ENCODE assay signal across 10 cellular contexts in genomic region chr19:56112313-56112709, GRCh38. TPM values are rescaled to one million over a fixed set of nuclear protein-coding genes. Genes with fewer than 3 reads are reported as not detected.
DNase-seq lines count a peak whose midpoint lies in the region; ATAC-seq and TF ChIP-seq lines count a peak whose summit lies in the region.
"Had no signal": no experiment of that assay in that cellular context is flagged by ENCODE, and none has a peak within 500 bp of the region (broad histone marks: within the 10 kb centered on the region; RNA-seq: fewer than 3 reads in every experiment).

No MANE protein-coding gene starts in this region.

- peak overlapping the region; percentile 49 for H3K4me3 Mint-ChIP-seq in CD4-positive, alpha-beta T cell
- H3K4me3 Mint-ChIP-seq in activated T-helper 17 cell treated with anti-CD3 and anti-CD28 coated beads, Interleukin-2, amount 50 U/mL, for 72 hours = no peak overlapping the region
- H3K4me3 Mint-ChIP-seq in naive thymus-derived CD8-positive, alpha-beta T cell = peak overlapping the region in 8 of 10 donors; percentile 14 to 66 (median 38)
- no peak overlapping the region for H3K4me3 Mint-ChIP-seq in activated T-cell treated with anti-CD3 and anti-CD28 coated beads, Interleukin-2, amount 50 U/mL, for 4 hours

- in situ Hi-C loops in KBM-7 (cut with MboI; ENCODE audit: low pct_unique_long_range_greater_than_20kb, low sequenced_read_pairs) = no loop called here

- TF ChIP-seq CTCF in CD4-positive, alpha-beta T cell (IDR thresholded peaks at IDR 0.05) = no peak
- no peak for TF ChIP-seq CTCF in HEK293 (tag by site-specific recombination; IDR thresholded peaks at IDR 0.05)

- intact Hi-C loops in CD4-positive, alpha-beta T cell (cut with DNase I, micrococcal nuclease) = no loop called here

- H3K9me3 Mint-ChIP-seq in CD4-positive, alpha-beta T cell = no peaks in the 10 kb centered on the region
- no peaks in the 10 kb centered on the region for H3K9me3 Mint-ChIP-seq in activated T-helper 17 cell treated with anti-CD3 and anti-CD28 coated beads, Interleukin-2, amount 50 U/mL, for 72 hours
- H3K9me3 Mint-ChIP-seq in naive thymus-derived CD8-positive, alpha-beta T cell = no peaks in the 10 kb centered on the region
- no peaks in the 10 kb centered on the region for H3K9me3 Mint-ChIP-seq in activated T-cell treated with anti-CD3 and anti-CD28 coated beads, Interleukin-2, amount 50 U/mL, for 4 hours

- no peak overlapping the region for H3K27ac ChIP-seq in CD4-positive, alpha-beta T cell (ENCODE audit: low read depth, low read length)
- H3K27ac ChIP-seq in HEK293 (ENCODE audit: extremely low read depth, low read depth, low read length) = no peak overlapping the region
- H3K27ac ChIP-seq: brain microvascular endothelial cell had no signal

- CTCF ChIA-PET in CD4-positive, alpha-beta T cell (lab: Charles Lee) = no interaction called here
- CTCF ChIA-PET in HEK293 (lab: Yijun Ruan, JAX) = interaction anchor here (0.6 kb wide), 1 partner anchor 52 kb away, joined by 3 read pairs; no protein-coding TSS in a partner anchor

- no peaks in the 10 kb centered on the region for H3K9me3 ChIP-seq in CD4-positive, alpha-beta T cell (ENCODE audit: control insufficient read depth, low read length)
- no peaks in the 10 kb centered on the region for H3K9me3 ChIP-seq in HEK293 (ENCODE audit: control insufficient read depth, insufficient read depth, low read depth, low read length)

- POLR2A ChIA-PET in CD4-positive, alpha-beta T cell (lab: Charles Lee) = interaction anchor here (1.0 to 1.9 kb wide), 3 partner anchors 9 to 41 kb away, joined by 3 to 16 read pairs (median 8); partner anchors contain the start of genes ZNF444 and ZNF787
- POLR2A ChIA-PET in HEK293 (lab: Yijun Ruan, JAX) = no interaction called here
- POLR2A ChIA-PET in naive thymus-derived CD8-positive, alpha-beta T cell (lab: Charles Lee) = interaction anchor here (2.2 kb wide), 1 partner anchor 8 kb away, joined by 10 read pairs; the partner anchor contains the start of gene ZNF787

- no peak for DNase-seq in CD4-positive, alpha-beta T cell
- no peak for DNase-seq in naive thymus-derived CD8-positive, alpha-beta T cell
- no peak for DNase-seq in KBM-7
- DNase-seq in activated T-cell treated with anti-CD3 and anti-CD28 coated beads, Interleukin-2, amount 50 U/mL, for 4 hours = no peak
- DNase-seq in GM19238 (ENCODE audit: insufficient read length, low spot score) = no peak
- DNase-seq: brain microvascular endothelial cell, NCI-H1930 had no signal

- peaks cover 22% of the 10 kb centered on the region for H3K4me1 ChIP-seq in HEK293 (ENCODE audit: control insufficient read depth, insufficient read depth, low read length)

- no peaks in the 10 kb centered on the region for H3K27me3 Mint-ChIP-seq in CD4-positive, alpha-beta T cell
- no peaks in the 10 kb centered on the region for H3K27me3 Mint-ChIP-seq in activated T-helper 17 cell treated with anti-CD3 and anti-CD28 coated beads, Interleukin-2, amount 50 U/mL, for 72 hours
- H3K27me3 Mint-ChIP-seq in naive thymus-derived CD8-positive, alpha-beta T cell = no peaks in the 10 kb centered on the region
- H3K27me3 Mint-ChIP-seq in activated T-cell treated with anti-CD3 and anti-CD28 coated beads, Interleukin-2, amount 50 U/mL, for 4 hours (ENCODE audit: low read depth) = no peaks in the 10 kb centered on the region

- peaks cover 61% of the 10 kb centered on the region for H3K4me1 Mint-ChIP-seq in CD4-positive, alpha-beta T cell (ENCODE audit: low read depth)
- peaks cover 19% of the 10 kb centered on the region for H3K4me1 Mint-ChIP-seq in activated T-helper 17 cell treated with anti-CD3 and anti-CD28 coated beads, Interleukin-2, amount 50 U/mL, for 72 hours
- H3K4me1 Mint-ChIP-seq in naive thymus-derived CD8-positive, alpha-beta T cell = peaks cover 25 to 78% (median 63%) of the 10 kb centered on the region in 4 donors
- H3K4me1 Mint-ChIP-seq in activated T-cell treated with anti-CD3 and anti-CD28 coated beads, Interleukin-2, amount 50 U/mL, for 4 hours (ENCODE audit: low read depth) = peaks cover 45% of the 10 kb centered on the region

- H3K27ac Mint-ChIP-seq in CD4-positive, alpha-beta T cell = peak overlapping the region; percentile 91
- peak overlapping the region; percentile 24 for H3K27ac Mint-ChIP-seq in activated T-helper 17 cell treated with anti-CD3 and anti-CD28 coated beads, Interleukin-2, amount 50 U/mL, for 72 hours
- H3K27ac Mint-ChIP-seq in naive thymus-derived CD8-positive, alpha-beta T cell = peak overlapping the region; percentile 24 to 88 (median 74)

- peaks cover 0 to 10% of the 10 kb centered on the region in 2 experiments; a peak in 2 of 3 replicates for H3K36me3 ChIP-seq in HEK293 (ENCODE audit: control insufficient read depth in 2 of 2, insufficient read depth in 1 of 2, low read length in 2 of 2)

- ATAC-seq in CD4-positive, alpha-beta T cell (ENCODE audit: poor library complexity) = no peak
- ATAC-seq in activated T-helper 17 cell treated with anti-CD3 and anti-CD28 coated beads, Interleukin-2, amount 50 U/mL, for 72 hours (replicated peaks) = no peak
- ATAC-seq in naive thymus-derived CD8-positive, alpha-beta T cell = no peak
- ATAC-seq in HG02642 (IDR thresholded peaks at IDR 0.05; ENCODE audit: poor library complexity, unreplicated experiment) = no peak
- ATAC-seq in activated T-cell treated with anti-CD3 and anti-CD28 coated beads, Interleukin-2, amount 50 U/mL, for 4 hours = no peak

- no peaks in the 10 kb centered on the region for H3K27me3 ChIP-seq in CD4-positive, alpha-beta T cell (ENCODE audit: control insufficient read depth, insufficient read depth, low read length)
- H3K27me3 ChIP-seq: brain microvascular endothelial cell had no signal

- H3K36me3 Mint-ChIP-seq in CD4-positive, alpha-beta T cell (ENCODE audit: low read depth) = peaks cover 5% of the 10 kb centered on the region
- peaks cover 9% of the 10 kb centered on the region for H3K36me3 Mint-ChIP-seq in activated T-helper 17 cell treated with anti-CD3 and anti-CD28 coated beads, Interleukin-2, amount 50 U/mL, for 72 hours (ENCODE audit: low read depth)
- peaks cover 0 to 2% (median 0%) of the 10 kb centered on the region in 3 donors for H3K36me3 Mint-ChIP-seq in naive thymus-derived CD8-positive, alpha-beta T cell
- H3K36me3 Mint-ChIP-seq in activated T-cell treated with anti-CD3 and anti-CD28 coated beads, Interleukin-2, amount 50 U/mL, for 4 hours (ENCODE audit: insufficient read depth) = no peaks in the 10 kb centered on the region

- no peak overlapping the region for H3K4me3 ChIP-seq in HEK293 (ENCODE audit: low read depth, low read length)

TF ChIP-seq in HEK293, 187 proteins besides CTCF, POLR2A, EP300 and RAD21 (continues in another document):
- TF ChIP-seq ZBTB48 (tag by site-specific recombination; IDR thresholded peaks at IDR 0.05) = no peak
- no peak for TF ChIP-seq ZNF394 (tag by site-specific recombination; IDR thresholded peaks at IDR 0.05; ENCODE audit: borderline replicate concordance)
- 0 out of 2 replicates have a peak, but pooled peaks have one; percentile 31 for TF ChIP-seq SP7 (tag by site-specific recombination; IDR thresholded peaks at IDR 0.05)
- TF ChIP-seq, protein P1, sequence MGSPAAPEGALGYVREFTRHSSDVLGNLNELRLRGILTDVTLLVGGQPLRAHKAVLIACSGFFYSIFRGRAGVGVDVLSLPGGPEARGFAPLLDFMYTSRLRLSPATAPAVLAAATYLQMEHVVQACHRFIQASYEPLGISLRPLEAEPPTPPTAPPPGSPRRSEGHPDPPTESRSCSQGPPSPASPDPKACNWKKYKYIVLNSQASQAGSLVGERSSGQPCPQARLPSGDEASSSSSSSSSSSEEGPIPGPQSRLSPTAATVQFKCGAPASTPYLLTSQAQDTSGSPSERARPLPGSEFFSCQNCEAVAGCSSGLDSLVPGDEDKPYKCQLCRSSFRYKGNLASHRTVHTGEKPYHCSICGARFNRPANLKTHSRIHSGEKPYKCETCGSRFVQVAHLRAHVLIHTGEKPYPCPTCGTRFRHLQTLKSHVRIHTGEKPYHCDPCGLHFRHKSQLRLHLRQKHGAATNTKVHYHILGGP (tag by site-specific recombination; IDR thresholded peaks at IDR 0.05) = no peak
- TF ChIP-seq, protein P2, sequence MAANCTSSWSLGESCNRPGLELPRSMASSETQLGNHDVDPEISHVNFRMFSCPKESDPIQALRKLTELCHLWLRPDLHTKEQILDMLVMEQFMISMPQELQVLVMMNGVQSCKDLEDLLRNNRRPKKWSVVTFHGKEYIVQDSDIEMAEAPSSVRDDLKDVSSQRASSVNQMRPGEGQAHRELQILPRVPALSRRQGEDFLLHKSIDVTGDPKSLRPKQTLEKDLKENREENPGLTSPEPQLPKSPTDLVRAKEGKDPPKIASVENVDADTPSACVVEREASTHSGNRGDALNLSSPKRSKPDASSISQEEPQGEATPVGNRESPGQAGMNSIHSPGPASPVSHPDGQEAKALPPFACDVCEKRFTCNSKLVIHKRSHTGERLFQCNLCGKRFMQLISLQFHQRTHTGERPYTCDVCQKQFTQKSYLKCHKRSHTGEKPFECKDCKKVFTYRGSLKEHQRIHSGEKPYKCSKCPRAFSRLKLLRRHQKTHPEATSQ (tag by site-specific recombination; IDR thresholded peaks at IDR 0.05) = no peak
- TF ChIP-seq KLF17 (tag by site-specific recombination; IDR thresholded peaks at IDR 0.05) = no peak
- no peak for TF ChIP-seq ZNF530 (tag by site-specific recombination; IDR thresholded peaks at IDR 0.05; ENCODE audit: low read depth)
- no peak for TF ChIP-seq TCF7L2 (IDR thresholded peaks at IDR 0.05; ENCODE audit: borderline replicate concordance, low read depth, low read length)

RNA-seq across cellular contexts. Expression of gene ZNF787, which starts 8.8 kb away (rescaled TPM):
- 10 to 100 TPM; 11.4 to 11.5 TPM for total RNA-seq in CD4-positive, alpha-beta T cell
- total RNA-seq in activated T-helper 17 cell treated with anti-CD3 and anti-CD28 coated beads, Interleukin-2, amount 50 U/mL, for 72 hours = 10 to 100 TPM; 27.8 to 33.2 TPM
- 10 to 100 TPM; 29.3 to 29.4 TPM for total RNA-seq in naive thymus-derived CD8-positive, alpha-beta T cell
- 1 to 10 TPM in 2 of 3 donors, under 1 TPM in 1; 0.49 to 1.9 (median 1.2) TPM for polyA plus RNA-seq in naive thymus-derived CD8-positive, alpha-beta T cell
- 10 to 100 TPM; 41.5 to 45.8 (median 42.2) TPM for total RNA-seq in activated T-cell treated with anti-CD3 and anti-CD28 coated beads, Interleukin-2, amount 50 U/mL, for 4 hours

RNA-seq across cellular contexts. Expression of gene ZNF444, which starts 28.8 kb away (rescaled TPM):
- total RNA-seq in CD4-positive, alpha-beta T cell = 10 to 100 TPM; 13.5 TPM
- 10 to 100 TPM; 22.8 to 29.2 TPM for total RNA-seq in activated T-helper 17 cell treated with anti-CD3 and anti-CD28 coated beads, Interleukin-2, amount 50 U/mL, for 72 hours
- total RNA-seq in naive thymus-derived CD8-positive, alpha-beta T cell = 10 to 100 TPM; 42.2 to 49.4 TPM
- polyA plus RNA-seq in naive thymus-derived CD8-positive, alpha-beta T cell = 10 to 100 TPM; 12.9 to 26.9 (median 19.2) TPM
- total RNA-seq in activated T-cell treated with anti-CD3 and anti-CD28 coated beads, Interleukin-2, amount 50 U/mL, for 4 hours = 10 to 100 TPM; 42.0 to 45.5 (median 44.9) TPM

Comparison
In these comparisons a context has a peak if more than half of its experiments do, and no peak if none do; other contexts are left out.
1. H3K27ac Mint-ChIP-seq: peak in every context shown above with its lines; median percentile 91 in CD4-positive, alpha-beta T cell; 74 in naive thymus-derived CD8-positive, alpha-beta T cell; 24 in activated T-helper 17 cell treated with anti-CD3 and anti-CD28 coated beads, Interleukin-2, amount 50 U/mL, for 72 hours.
2. H3K4me3 Mint-ChIP-seq: peak in CD4-positive, alpha-beta T cell (single experiment) and naive thymus-derived CD8-positive, alpha-beta T cell (8 of 10); none in activated T-helper 17 cell treated with anti-CD3 and anti-CD28 coated beads, Interleukin-2, amount 50 U/mL, for 72 hours (single experiment) and activated T-cell treated with anti-CD3 and anti-CD28 coated beads, Interleukin-2, amount 50 U/mL, for 4 hours (single experiment).